Comparison of ENCODE assay signal across 8 cellular contexts in genomic region chr22:25110846-25111578, GRCh38.
A peak's percentile ranks its signal among the peaks of the same experiment; 100 is the strongest.
DNase-seq lines count a peak whose midpoint lies in the region; ATAC-seq and TF ChIP-seq lines count a peak whose summit lies in the region.

No MANE protein-coding gene starts in this region.

- no peaks in the 10 kb centered on the region for H3F3A ChIP-seq in SK-N-SH (replicated peaks; ENCODE audit: insufficient read depth)

- H3K27ac ChIP-seq in SK-N-SH (ENCODE audit: low read depth in 2 of 2, low read length in 1 of 2) (peak overlapping the region; percentile 30 to 74), thoracic aorta (peak overlapping the region; percentile 88 to 89)

- TF ChIP-seq EP300 in SK-N-SH (IDR thresholded peaks at IDR 0.05; ENCODE audit: borderline replicate concordance in 1 of 2, low read depth in 1 of 2, low read length in 1 of 2) = no peak

- intact Hi-C loops in head of caudate nucleus (cut with DNase I) = no loop called here

- H3K27me3 ChIP-seq in SK-N-SH (ENCODE audit: insufficient read depth) (no peaks in the 10 kb centered on the region), thoracic aorta (replicated peaks; ENCODE audit: insufficient read depth) (no peaks in the 10 kb centered on the region)

- H3K27me3 Mint-ChIP-seq in activated naive CD8-positive, alpha-beta T cell = no peaks in the 10 kb centered on the region
- H3K27me3 Mint-ChIP-seq in osteocyte (ENCODE audit: unreplicated experiment) = peaks cover 3% of the 10 kb centered on the region

- CTCF ChIA-PET in SK-N-SH (lab: Yijun Ruan, JAX) = interaction anchor here (0.7 to 3.4 kb wide), 35 partner anchors 10 to 662 kb away, joined by 3 to 26 read pairs (median 4); no protein-coding TSS in a partner anchor

- no peaks in the 10 kb centered on the region for H3K9me2 ChIP-seq in SK-N-SH

- DNase-seq in GDM1 (lab: John Stamatoyannopoulos, UW) (peak; percentile 3), LNCaP clone FGC (ENCODE audit: low read depth) (peak; percentile 86), SK-N-SH (peak; percentile 86), head of caudate nucleus (peak in 39 of 42 donors; percentile 21 to 83 (median 59)), osteocyte (ENCODE audit: extremely low spot score, unreplicated experiment) (peak; percentile 91), thoracic aorta (ENCODE audit: low spot score) (peak; percentile 33), NCI-H1048 (lab: John Stamatoyannopoulos, UW) (no peak)

- H3K4me3 Mint-ChIP-seq in activated naive CD8-positive, alpha-beta T cell = peak overlapping the region; percentile 90
- peak overlapping the region; percentile 71 for H3K4me3 Mint-ChIP-seq in osteocyte (ENCODE audit: unreplicated experiment)

- peak overlapping the region; percentile 49; the same call in 1 of the 2 replicates for H3K9ac ChIP-seq in SK-N-SH

- 1% methylated on average over 25 of the region's 36 CpGs for WGBS in SK-N-SH (ENCODE audit: low lambda C conversion rate)

- H3K27ac Mint-ChIP-seq in activated naive CD8-positive, alpha-beta T cell = peak overlapping the region; percentile 84
- H3K27ac Mint-ChIP-seq in osteocyte (ENCODE audit: unreplicated experiment) = peak overlapping the region; percentile 97

- peaks cover 22% of the 10 kb centered on the region for H4K20me1 ChIP-seq in SK-N-SH (ENCODE audit: insufficient read depth)

- peak; percentile 66 for TF ChIP-seq RAD21 in SK-N-SH (IDR thresholded peaks at IDR 0.05; ENCODE audit: low read length)

- H3K9me3 ChIP-seq in SK-N-SH (no peaks in the 10 kb centered on the region), thoracic aorta (no peaks in the 10 kb centered on the region)

- POLR2A ChIA-PET in SK-N-SH (lab: Yijun Ruan, JAX) = interaction anchor here (0.6 kb wide), 1 partner anchor 53 kb away, joined by 3 read pairs; no protein-coding TSS in a partner anchor

- H3K4me3 ChIP-seq in LNCaP clone FGC (ENCODE audit: low read depth, low read length) (peak overlapping the region; percentile 64), SK-N-SH (ENCODE audit: low read depth in 2 of 2, low read length in 1 of 2) (peak overlapping the region; percentile 52 to 65), thoracic aorta (peak overlapping the region; percentile 78)

- H2AFZ ChIP-seq in SK-N-SH (ENCODE audit: low read depth) = peak overlapping the region; percentile 16; the same call in 1 of the 2 replicates

- ATAC-seq in thoracic aorta (ENCODE audit: insufficient number of reproducible peaks, low FRiP score, low read depth) = peak; percentile 57

- no peaks in the 10 kb centered on the region for H3K79me2 ChIP-seq in SK-N-SH (ENCODE audit: insufficient read depth)

- H3K4me1 ChIP-seq in SK-N-SH (ENCODE audit: control insufficient read depth in 1 of 2, insufficient read depth in 2 of 2, low read depth in 1 of 2, low read length in 1 of 2) = peaks cover 0 to 14% of the 10 kb centered on the region in 2 experiments; a peak in 1 of 4 replicates
- H3K4me1 ChIP-seq in thoracic aorta (ENCODE audit: control insufficient read depth in 1 of 2, low read depth in 2 of 2) = peaks cover 30 to 41% of the 10 kb centered on the region in 2 donors

- no peaks in the 10 kb centered on the region for H3K36me3 Mint-ChIP-seq in activated naive CD8-positive, alpha-beta T cell
- no peaks in the 10 kb centered on the region for H3K36me3 Mint-ChIP-seq in osteocyte (ENCODE audit: unreplicated experiment)

- peak overlapping the region; percentile 94 for H3K4me2 ChIP-seq in SK-N-SH

- H3K4me1 Mint-ChIP-seq in activated naive CD8-positive, alpha-beta T cell (ENCODE audit: low read depth) = peaks cover 21% of the 10 kb centered on the region
- peaks cover 19% of the 10 kb centered on the region for H3K4me1 Mint-ChIP-seq in osteocyte (ENCODE audit: unreplicated experiment)

- no peaks in the 10 kb centered on the region for H3K9me3 Mint-ChIP-seq in activated naive CD8-positive, alpha-beta T cell (ENCODE audit: low read depth)
- peaks cover 4% of the 10 kb centered on the region for H3K9me3 Mint-ChIP-seq in osteocyte (ENCODE audit: unreplicated experiment)

- peak; percentile 63 for TF ChIP-seq CTCF in LNCaP clone FGC (IDR thresholded peaks at IDR 0.05; ENCODE audit: control insufficient read depth, extremely low read depth, insufficient read depth)
- TF ChIP-seq CTCF in SK-N-SH (IDR thresholded peaks at IDR 0.05) = peak; percentile 67
- TF ChIP-seq CTCF in osteocyte (IDR thresholded peaks at IDR 0.05) = peak; percentile 67
- TF ChIP-seq CTCF in thoracic aorta (IDR thresholded peaks at IDR 0.05) = peak; percentile 35

- H3K36me3 ChIP-seq in SK-N-SH (replicated peaks in 1 of 2; ENCODE audit: control insufficient read depth in 1 of 2, insufficient read depth in 2 of 2, low read length in 1 of 2) = no peaks in the 10 kb centered on the region
- peaks cover 3% of the 10 kb centered on the region for H3K36me3 ChIP-seq in thoracic aorta

TF ChIP-seq in SK-N-SH, 30 proteins besides CTCF, POLR2A, EP300 and RAD21:
- TF ChIP-seq JUND (IDR thresholded peaks at IDR 0.05) (no peak), MAX (IDR thresholded peaks at IDR 0.05; ENCODE audit: low read depth) (peak; percentile 67), NFIC (IDR thresholded peaks at IDR 0.05; ENCODE audit: borderline replicate concordance) (no peak), MXI1 (IDR thresholded peaks at IDR 0.05; ENCODE audit: low read depth, low read length) (peak; percentile 84), YY1 (IDR thresholded peaks at IDR 0.05; ENCODE audit: low read depth) (no peak), SMC3 (IDR thresholded peaks at IDR 0.05; ENCODE audit: low read depth, low read length) (peak; percentile 66), SIN3A (IDR thresholded peaks at IDR 0.05; ENCODE audit: borderline replicate concordance, low read depth, low read length) (peak; percentile 50; the same call in 1 of the 2 replicates), RFX5 (IDR thresholded peaks at IDR 0.05; ENCODE audit: low read length) (0 out of 2 replicates have a peak, but pooled peaks have one; percentile 36)
TF ChIP-seq in SK-N-SH: peak in this region for 5.
